13 cellular contexts compared by ENCODE assay signal in genomic region chr7:23787272-23787671, GRCh38.
DNase-seq lines count a peak whose midpoint lies in the region; ATAC-seq, FAIRE-seq and TF ChIP-seq lines count a peak whose summit lies in the region.
"Had no signal": no experiment of that assay in that cellular context is flagged by ENCODE, and none has a peak within 500 bp of the region (broad histone marks: within the 10 kb centered on the region; RNA-seq: fewer than 3 reads in every experiment).

No MANE protein-coding gene starts in this region.

- H3K4me3 Mint-ChIP-seq in WTC11 = no peak overlapping the region
- H3K4me3 Mint-ChIP-seq: T-helper 17 cell had no signal

- peak; percentile 27; the same call in 1 of the 2 replicates for TF ChIP-seq EP300 in Ishikawa (IDR thresholded peaks at IDR 0.05; ENCODE audit: borderline replicate concordance)

- TF ChIP-seq CTCF in WTC11 (IDR thresholded peaks at IDR 0.05) = no peak

- no peaks in the 10 kb centered on the region for H3K9me3 Mint-ChIP-seq in WTC11

- ATAC-seq in WTC11 = no peak
- no peak for ATAC-seq in GM21529 (IDR thresholded peaks at IDR 0.05; ENCODE audit: unreplicated experiment)
- ATAC-seq: T-helper 17 cell had no signal

- no peaks in the 10 kb centered on the region for H3K36me3 Mint-ChIP-seq in WTC11

- POLR2A ChIA-PET in WTC11 (lab: Charles Lee) = no interaction called here

- no peak overlapping the region for H3K27ac Mint-ChIP-seq in WTC11
- H3K27ac Mint-ChIP-seq: T-helper 17 cell had no signal

- H3K4me1 Mint-ChIP-seq in WTC11 = no peaks in the 10 kb centered on the region
- H3K4me1 Mint-ChIP-seq: T-helper 17 cell had no signal

- CTCF ChIA-PET in WTC11 (lab: Charles Lee) = no interaction called here

- TF ChIP-seq RAD21 in Ishikawa (IDR thresholded peaks at IDR 0.05; ENCODE audit: low read depth) = 0 out of 2 replicates have a peak, but pooled peaks have one; percentile 10

- H3K27me3 Mint-ChIP-seq in WTC11 (ENCODE audit: low read depth) = no peaks in the 10 kb centered on the region
- H3K27me3 Mint-ChIP-seq: T-helper 17 cell had no signal

- FAIRE-seq in urothelium cell line (lab: Jason Lieb, UNC) = peak; percentile 40
- FAIRE-seq: H1 had no signal

- in situ Hi-C loops in G401 (cut with HindIII; ENCODE audit: low sequenced_read_pairs) = no loop called here

- peak; percentile 35 for DNase-seq in NCI-H748 (lab: John Stamatoyannopoulos, UW; ENCODE audit: unreplicated experiment)
- no peak for DNase-seq in NCI-H748 treated with DMSO at 0.1 percent for 48 hours (lab: John Stamatoyannopoulos, UW)
- peak; percentile 29 for DNase-seq in WTC11 (ENCODE audit: low spot score)
- DNase-seq in urothelium cell line (ENCODE audit: low spot score) = no peak
- DNase-seq in G401 (ENCODE audit: low spot score) = no peak
- DNase-seq: MG63, NCI-H1092 treated with DMSO at 0.1 percent for 48 hours, NCI-H1930, NCI-H526, T-helper 17 cell had no signal

TF ChIP-seq in Ishikawa, 13 proteins besides CTCF, POLR2A, EP300 and RAD21:
- TF ChIP-seq EGR1 (IDR thresholded peaks at IDR 0.05) = no peak
- 0 out of 2 replicates have a peak, but pooled peaks have one; percentile 11 for TF ChIP-seq MAX (IDR thresholded peaks at IDR 0.05)

TF ChIP-seq in WTC11, 78 proteins besides CTCF, POLR2A, EP300 and RAD21:
- TF ChIP-seq, protein P1, sequence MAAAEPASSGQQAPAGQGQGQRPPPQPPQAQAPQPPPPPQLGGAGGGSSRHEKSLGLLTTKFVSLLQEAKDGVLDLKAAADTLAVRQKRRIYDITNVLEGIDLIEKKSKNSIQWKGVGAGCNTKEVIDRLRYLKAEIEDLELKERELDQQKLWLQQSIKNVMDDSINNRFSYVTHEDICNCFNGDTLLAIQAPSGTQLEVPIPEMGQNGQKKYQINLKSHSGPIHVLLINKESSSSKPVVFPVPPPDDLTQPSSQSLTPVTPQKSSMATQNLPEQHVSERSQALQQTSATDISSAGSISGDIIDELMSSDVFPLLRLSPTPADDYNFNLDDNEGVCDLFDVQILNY (CRISPR knock-in tag; IDR thresholded peaks at IDR 0.05) = no peak
- TF ChIP-seq, protein P2, sequence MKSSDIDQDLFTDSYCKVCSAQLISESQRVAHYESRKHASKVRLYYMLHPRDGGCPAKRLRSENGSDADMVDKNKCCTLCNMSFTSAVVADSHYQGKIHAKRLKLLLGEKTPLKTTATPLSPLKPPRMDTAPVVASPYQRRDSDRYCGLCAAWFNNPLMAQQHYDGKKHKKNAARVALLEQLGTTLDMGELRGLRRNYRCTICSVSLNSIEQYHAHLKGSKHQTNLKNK (CRISPR knock-in tag; IDR thresholded peaks at IDR 0.05) = no peak
- TF ChIP-seq, protein P3, sequence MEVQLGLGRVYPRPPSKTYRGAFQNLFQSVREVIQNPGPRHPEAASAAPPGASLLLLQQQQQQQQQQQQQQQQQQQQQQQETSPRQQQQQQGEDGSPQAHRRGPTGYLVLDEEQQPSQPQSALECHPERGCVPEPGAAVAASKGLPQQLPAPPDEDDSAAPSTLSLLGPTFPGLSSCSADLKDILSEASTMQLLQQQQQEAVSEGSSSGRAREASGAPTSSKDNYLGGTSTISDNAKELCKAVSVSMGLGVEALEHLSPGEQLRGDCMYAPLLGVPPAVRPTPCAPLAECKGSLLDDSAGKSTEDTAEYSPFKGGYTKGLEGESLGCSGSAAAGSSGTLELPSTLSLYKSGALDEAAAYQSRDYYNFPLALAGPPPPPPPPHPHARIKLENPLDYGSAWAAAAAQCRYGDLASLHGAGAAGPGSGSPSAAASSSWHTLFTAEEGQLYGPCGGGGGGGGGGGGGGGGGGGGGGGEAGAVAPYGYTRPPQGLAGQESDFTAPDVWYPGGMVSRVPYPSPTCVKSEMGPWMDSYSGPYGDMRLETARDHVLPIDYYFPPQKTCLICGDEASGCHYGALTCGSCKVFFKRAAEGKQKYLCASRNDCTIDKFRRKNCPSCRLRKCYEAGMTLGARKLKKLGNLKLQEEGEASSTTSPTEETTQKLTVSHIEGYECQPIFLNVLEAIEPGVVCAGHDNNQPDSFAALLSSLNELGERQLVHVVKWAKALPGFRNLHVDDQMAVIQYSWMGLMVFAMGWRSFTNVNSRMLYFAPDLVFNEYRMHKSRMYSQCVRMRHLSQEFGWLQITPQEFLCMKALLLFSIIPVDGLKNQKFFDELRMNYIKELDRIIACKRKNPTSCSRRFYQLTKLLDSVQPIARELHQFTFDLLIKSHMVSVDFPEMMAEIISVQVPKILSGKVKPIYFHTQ (CRISPR knock-in tag; IDR thresholded peaks at IDR 0.05) = no peak
- TF ChIP-seq ATF3 (CRISPR knock-in tag; conservative IDR thresholded peaks at IDR 0.05) (no peak), ETV6 (CRISPR knock-in tag; IDR thresholded peaks at IDR 0.05) (no peak), CBFB (CRISPR knock-in tag; IDR thresholded peaks at IDR 0.05; ENCODE audit: low read depth) (no peak), GTF2I (CRISPR knock-in tag; conservative IDR thresholded peaks at IDR 0.05) (no peak), CREB1 (CRISPR knock-in tag; IDR thresholded peaks at IDR 0.05) (no peak), TEAD4 (CRISPR knock-in tag; IDR thresholded peaks at IDR 0.05) (no peak), FOXP1 (CRISPR knock-in tag; IDR thresholded peaks at IDR 0.05; ENCODE audit: borderline replicate concordance) (no peak), TEAD1 (CRISPR knock-in tag; IDR thresholded peaks at IDR 0.05) (no peak)
TF ChIP-seq in WTC11: peak in this region for 0.

Comparison
In these comparisons a context has a peak if more than half of its experiments do, and no peak if none do; other contexts are left out.
1. DNase-seq: peak in NCI-H748 (single experiment) and WTC11 (single experiment); none in NCI-H748 treated with DMSO at 0.1 percent for 48 hours (single experiment), urothelium cell line (single experiment) and G401 (single experiment).